In genomic region chrX:132631579-132632232, GRCh38 we compare ENCODE assay signal across 9 cellular contexts.
DNase-seq lines count a peak whose midpoint lies in the region; ATAC-seq and TF ChIP-seq lines count a peak whose summit lies in the region.
"Had no signal": no experiment of that assay in that cellular context is flagged by ENCODE, and none has a peak within 500 bp of the region (broad histone marks: within the 10 kb centered on the region; RNA-seq: fewer than 3 reads in every experiment).

No MANE protein-coding gene starts in this region.

- peak; percentile 75 for TF ChIP-seq CTCF in osteocyte (IDR thresholded peaks at IDR 0.05)

- no peaks in the 10 kb centered on the region for H3K36me3 ChIP-seq in H7 (replicated peaks; ENCODE audit: control insufficient read depth, insufficient read depth, low read length)

- peak; percentile 10 for DNase-seq in DMS79 treated with DMSO at 0.1 percent for 48 hours (lab: John Stamatoyannopoulos, UW)
- DNase-seq in DMS79 (lab: John Stamatoyannopoulos, UW), result no peak
- DNase-seq in H7, result peak; percentile 1
- DNase-seq in NOMO-1 treated with DMSO at 0.1 percent for 48 hours (lab: John Stamatoyannopoulos, UW; ENCODE audit: unreplicated experiment), result peak; percentile 29
- no peak for DNase-seq in osteocyte (ENCODE audit: extremely low spot score, unreplicated experiment)
- no peak for DNase-seq in activated T-cell treated with anti-CD3 and anti-CD28 coated beads for 4 hours
- DNase-seq: right cardiac atrium had no signal

- H3K4me3 Mint-ChIP-seq in osteocyte (ENCODE audit: unreplicated experiment), result no peak overlapping the region

- no peaks in the 10 kb centered on the region for H3K9me3 Mint-ChIP-seq in osteocyte (ENCODE audit: unreplicated experiment)

- ATAC-seq in esophagus mucosa (peak; percentile 57), GM19324 (IDR thresholded peaks at IDR 0.05; ENCODE audit: low FRiP score, unreplicated experiment) (no peak)

- H3K36me3 Mint-ChIP-seq in osteocyte (ENCODE audit: unreplicated experiment), result no peaks in the 10 kb centered on the region

- no peak overlapping the region for H3K27ac Mint-ChIP-seq in osteocyte (ENCODE audit: unreplicated experiment)

- no peaks in the 10 kb centered on the region for H3K27me3 ChIP-seq in H7 (ENCODE audit: control insufficient read depth, insufficient read depth, low read length)

- H3K4me3 ChIP-seq in H7 (ENCODE audit: insufficient read depth, low read depth, low read length), result no peak overlapping the region

- no peaks in the 10 kb centered on the region for H3K4me1 Mint-ChIP-seq in osteocyte (ENCODE audit: unreplicated experiment)

- H3K27me3 Mint-ChIP-seq in osteocyte (ENCODE audit: unreplicated experiment), result peaks cover 2% of the 10 kb centered on the region

Comparison
In these comparisons a context has a peak if more than half of its experiments do, and no peak if none do; other contexts are left out.
1. DNase-seq: peak in DMS79 treated with DMSO at 0.1 percent for 48 hours (single experiment), H7 (single experiment) and NOMO-1 treated with DMSO at 0.1 percent for 48 hours (single experiment); none in DMS79 (single experiment), osteocyte (single experiment) and activated T-cell treated with anti-CD3 and anti-CD28 coated beads for 4 hours (single experiment).